Comparison of ENCODE assay signal across 13 cellular contexts in the genomic region with DNA sequence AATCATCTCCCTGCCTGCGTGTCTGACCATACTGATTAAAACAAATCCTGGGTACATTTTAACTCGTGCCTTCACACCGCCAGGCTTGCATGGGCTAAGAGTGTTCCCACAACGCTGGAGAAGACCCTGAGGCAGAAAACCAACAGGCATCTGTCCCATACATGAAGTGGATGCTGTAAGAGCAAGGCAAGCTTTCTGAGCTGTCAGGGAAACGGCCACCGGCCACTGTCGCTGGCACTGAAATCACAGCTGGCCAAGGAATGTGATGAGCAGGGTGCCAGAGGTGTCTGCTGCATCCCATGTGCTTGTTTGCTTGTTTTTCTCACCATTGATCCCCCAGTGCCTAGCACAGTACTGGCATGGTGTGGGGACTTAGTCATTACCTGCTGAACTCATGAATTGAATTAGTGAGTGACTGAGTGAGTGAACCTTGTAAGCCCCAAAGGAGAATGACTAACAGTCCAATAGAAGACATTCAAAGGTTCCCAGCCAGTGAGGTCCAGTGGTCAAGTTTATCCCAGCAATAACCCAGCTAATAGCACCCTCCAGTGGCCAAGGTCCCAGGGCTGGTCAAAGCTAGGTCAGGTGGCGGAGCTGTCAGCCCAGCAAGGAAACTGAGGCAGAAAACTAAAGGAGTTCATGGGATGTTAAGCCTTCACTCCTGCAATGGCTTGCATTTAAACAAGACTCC.
DNase-seq lines count a peak whose midpoint lies in the region; ATAC-seq, FAIRE-seq and TF ChIP-seq lines count a peak whose summit lies in the region.
"Had no signal": no experiment of that assay in that cellular context is flagged by ENCODE, and none has a peak within 500 bp of the region (broad histone marks: within the 10 kb centered on the region; RNA-seq: fewer than 3 reads in every experiment).

No MANE protein-coding gene starts in this region.

- RAD21 ChIA-PET in GM12878 (lab: Charles Lee; ENCODE audit: unreplicated experiment), result no interaction called here

- TF ChIP-seq CTCF in AG10803 (conservative IDR thresholded peaks at IDR 0.05; ENCODE audit: low read length) (peak; percentile 50), HFF-Myc (IDR thresholded peaks at IDR 0.05; ENCODE audit: low read depth, low read length, missing control alignments) (peak; percentile 52), GM12878 (IDR thresholded peaks at IDR 0.05 in 2 of 3, conservative IDR thresholded peaks at IDR 0.05 in 1 of 3; ENCODE audit: control insufficient read depth in 2 of 3, extremely low read depth in 1 of 3, insufficient read depth in 1 of 3, low read depth in 3 of 3, low read length in 3 of 3) (peak; percentile 17 to 19 (median 18); a peak in 2 of 6 replicates), pancreas (IDR thresholded peaks at IDR 0.05) (no peak)

- peak; percentile 53 for DNase-seq in AG10803 (ENCODE audit: low read depth)
- DNase-seq in HFF-Myc (ENCODE audit: extremely low read depth, low read depth), result no peak
- DNase-seq in GM12878 (ENCODE audit: low read depth, low spot score), result no peak
- peak; percentile 2 for DNase-seq in kidney glomerular epithelial cell (lab: John Stamatoyannopoulos, UW)
- DNase-seq in stimulated activated CD4-positive, alpha-beta T cell treated with anti-CD3 and anti-CD28 coated beads, Interleukin-2, amount 100 ng/mL, for 48 hours, result no peak
- no peak for DNase-seq in pancreas
- DNase-seq: heart left ventricle, naive B cell, NCI-H187 treated with DMSO at 0.1 percent for 48 hours had no signal

- in situ Hi-C loops in GM12878 (cut with MboI), result no loop called here

- no TSS peak for BruUV-seq in GM12878 (replicated peaks; lab: Mats Ljungman, UMichigan)

- 0 out of 2 replicates have a peak, but pooled peaks have one; percentile 6 for TF ChIP-seq RAD21 in GM12878 (IDR thresholded peaks at IDR 0.05; ENCODE audit: insufficient read depth, low read depth, low read length)

- no peaks in the 10 kb centered on the region for H3K79me2 ChIP-seq in GM12878 (ENCODE audit: control insufficient read depth, insufficient read depth, low read length)

- intact Hi-C loops in GM12878 (cut with micrococcal nuclease; ENCODE audit: unreplicated experiment), result loop anchor here (1.0 to 2.0 kb wide), 2 partner anchors 42 to 71 kb away; no protein-coding TSS in a partner anchor
- intact Hi-C loops in pancreas (cut with DNase I), result no loop called here

- FAIRE-seq in GM12878 (lab: Jason Lieb, UNC) (no peak), pancreas (lab: Jason Lieb, UNC) (no peak)
- FAIRE-seq: H54 had no signal

- TF ChIP-seq EP300 in GM12878 (IDR thresholded peaks at IDR 0.05; ENCODE audit: borderline replicate concordance in 1 of 2, control insufficient read depth in 1 of 2, low read depth in 2 of 2, low read length in 2 of 2), result no peak

- TF ChIP-seq POLR2A in GM12878 (IDR thresholded peaks at IDR 0.05; ENCODE audit: low read depth, low read length), result no peak

- H3K4me3 ChIP-seq in AG10803 (ENCODE audit: low read length) (no peak overlapping the region), HFF-Myc (replicated peaks; ENCODE audit: low read depth, low read length) (no peak overlapping the region), GM12878 (no peak overlapping the region), pancreas (no peak overlapping the region)
- H3K4me3 ChIP-seq: heart left ventricle, SJSA1 had no signal

- CTCF ChIA-PET in GM12878 (lab: Yijun Ruan, JAX), result interaction anchor here (0.7 kb wide), 2 partner anchors 9 to 81 kb away, joined by 3 read pairs; no protein-coding TSS in a partner anchor

- no peak overlapping the region for H3K4me2 ChIP-seq in GM12878 (ENCODE audit: control insufficient read depth, insufficient read depth)

- no peaks in the 10 kb centered on the region for H4K20me1 ChIP-seq in GM12878 (ENCODE audit: control insufficient read depth, insufficient read depth)

- SMC1A ChIA-PET in GM12878 (lab: Charles Lee; ENCODE audit: uncharacterized antibody, unreplicated experiment), result interaction anchor here (0.6 kb wide), 1 partner anchor 42 kb away, joined by 4 read pairs; no protein-coding TSS in a partner anchor

- H3K4me1 ChIP-seq in GM12878 (ENCODE audit: control insufficient read depth, insufficient read depth, low read length) (no peaks in the 10 kb centered on the region), pancreas (no peaks in the 10 kb centered on the region)

- ATAC-seq in GM12878 (peak; percentile 32), GM19395 (IDR thresholded peaks at IDR 0.05; ENCODE audit: unreplicated experiment) (no peak), pancreas (no peak), HG03457 (IDR thresholded peaks at IDR 0.05; ENCODE audit: unreplicated experiment) (no peak)
- ATAC-seq: heart left ventricle had no signal

- H3K27ac ChIP-seq in GM12878 (ENCODE audit: control insufficient read depth, insufficient read depth) (no peak overlapping the region), pancreas (no peak overlapping the region)
- H3K27ac ChIP-seq: heart left ventricle, SJSA1 had no signal

- no peaks in the 10 kb centered on the region for H3K36me3 ChIP-seq in GM12878 (ENCODE audit: control insufficient read depth in 2 of 2, insufficient read depth in 2 of 2, low read length in 1 of 2)
- no peaks in the 10 kb centered on the region for H3K36me3 ChIP-seq in pancreas
- H3K36me3 ChIP-seq: heart left ventricle, SJSA1 had no signal

- no peak overlapping the region for H2AFZ ChIP-seq in GM12878 (ENCODE audit: control insufficient read depth, low read depth, low read length)

- 9% methylated on average over 6 of the region's 8 CpGs for WGBS in GM12878 (ENCODE audit: insufficient coverage, insufficient replicate concordance, low lambda C conversion rate, missing lambda C conversion rate)
- 61 to 72% methylated on average over 8 of the region's 8 CpGs for WGBS in pancreas, 2 donors

- no peaks in the 10 kb centered on the region; the same call in 2 of the 3 replicates for H3K9me3 ChIP-seq in GM12878 (replicated peaks; ENCODE audit: control insufficient read depth, insufficient read depth, low read length)
- H3K9me3 ChIP-seq in pancreas, result no peaks in the 10 kb centered on the region
- H3K9me3 ChIP-seq: SJSA1 had no signal

- POLR2A ChIA-PET in GM12878 (lab: Charles Lee), result no interaction called here

- no peak overlapping the region for H3K9ac ChIP-seq in GM12878 (ENCODE audit: control insufficient read depth, insufficient read depth, low read length)

- H3K27me3 ChIP-seq in GM12878 (replicated peaks in 1 of 2; ENCODE audit: control insufficient read depth in 2 of 2, insufficient read depth in 2 of 2, low read length in 1 of 2) (no peaks in the 10 kb centered on the region; a peak in 1 of 4 replicates), pancreas (no peaks in the 10 kb centered on the region)
- H3K27me3 ChIP-seq: SJSA1 had no signal

TF ChIP-seq in GM12878, 131 proteins besides CTCF, POLR2A, EP300 and RAD21 (continues in another document):
- TF ChIP-seq MXI1 (IDR thresholded peaks at IDR 0.05; ENCODE audit: low read depth, low read length) (no peak), HSF1 (IDR thresholded peaks at IDR 0.05; ENCODE audit: low read depth, low read length) (no peak), NRF1 (conservative IDR thresholded peaks at IDR 0.05; ENCODE audit: low read depth, low read length) (no peak), PBX3 (IDR thresholded peaks at IDR 0.05; ENCODE audit: insufficient replicate concordance, low read depth, low read length) (no peak), SPI1 (IDR thresholded peaks at IDR 0.05; ENCODE audit: borderline replicate concordance, insufficient read depth, low read depth, low read length) (no peak), TCF12 (IDR thresholded peaks at IDR 0.05; ENCODE audit: low read depth, low read length) (no peak), GABPA (IDR thresholded peaks at IDR 0.05; ENCODE audit: low read depth) (no peak)
- TF ChIP-seq, protein P1, sequence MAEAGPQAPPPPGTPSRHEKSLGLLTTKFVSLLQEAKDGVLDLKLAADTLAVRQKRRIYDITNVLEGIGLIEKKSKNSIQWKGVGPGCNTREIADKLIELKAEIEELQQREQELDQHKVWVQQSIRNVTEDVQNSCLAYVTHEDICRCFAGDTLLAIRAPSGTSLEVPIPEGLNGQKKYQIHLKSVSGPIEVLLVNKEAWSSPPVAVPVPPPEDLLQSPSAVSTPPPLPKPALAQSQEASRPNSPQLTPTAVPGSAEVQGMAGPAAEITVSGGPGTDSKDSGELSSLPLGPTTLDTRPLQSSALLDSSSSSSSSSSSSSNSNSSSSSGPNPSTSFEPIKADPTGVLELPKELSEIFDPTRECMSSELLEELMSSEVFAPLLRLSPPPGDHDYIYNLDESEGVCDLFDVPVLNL (IDR thresholded peaks at IDR 0.05; ENCODE audit: low read depth, low read length), result no peak
- TF ChIP-seq, protein P2, sequence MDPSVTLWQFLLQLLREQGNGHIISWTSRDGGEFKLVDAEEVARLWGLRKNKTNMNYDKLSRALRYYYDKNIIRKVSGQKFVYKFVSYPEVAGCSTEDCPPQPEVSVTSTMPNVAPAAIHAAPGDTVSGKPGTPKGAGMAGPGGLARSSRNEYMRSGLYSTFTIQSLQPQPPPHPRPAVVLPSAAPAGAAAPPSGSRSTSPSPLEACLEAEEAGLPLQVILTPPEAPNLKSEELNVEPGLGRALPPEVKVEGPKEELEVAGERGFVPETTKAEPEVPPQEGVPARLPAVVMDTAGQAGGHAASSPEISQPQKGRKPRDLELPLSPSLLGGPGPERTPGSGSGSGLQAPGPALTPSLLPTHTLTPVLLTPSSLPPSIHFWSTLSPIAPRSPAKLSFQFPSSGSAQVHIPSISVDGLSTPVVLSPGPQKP (IDR thresholded peaks at IDR 0.05; ENCODE audit: low read depth, low read length), result no peak

Comparison
In these comparisons a context has a peak if more than half of its experiments do, and no peak if none do; other contexts are left out.
1. DNase-seq: peak in AG10803 (single experiment) and kidney glomerular epithelial cell (single experiment); none in HFF-Myc (single experiment), GM12878 (single experiment), stimulated activated CD4-positive, alpha-beta T cell treated with anti-CD3 and anti-CD28 coated beads, Interleukin-2, amount 100 ng/mL, for 48 hours (0 of 2) and pancreas (0 of 6).
2. CTCF ChIP-seq: peak in AG10803 (single experiment), HFF-Myc (single experiment) and GM12878 (3 of 3); none in pancreas (0 of 4).